33 cellular contexts compared by ENCODE assay signal in genomic region chr1:214898718-214899117, GRCh38.
"Had no signal": no experiment of that assay in that cellular context is flagged by ENCODE, and none has a peak within 500 bp of the region (broad histone marks: within the 10 kb centered on the region; RNA-seq: fewer than 3 reads in every experiment).

No MANE protein-coding gene starts in this region.

- H3K27ac ChIP-seq: adrenal gland, body of pancreas, brain microvascular endothelial cell, breast epithelium, VCaP had no signal

- H3K9me3 ChIP-seq: adrenal gland, body of pancreas, breast epithelium had no signal

- H3K36me3 ChIP-seq: adrenal gland, brain microvascular endothelial cell, breast epithelium had no signal

- H3K4me1 Mint-ChIP-seq: activated B cell treated with CpG ODN at 0.5 μM for 24 hours; activated CD4-positive, alpha-beta T cell treated with anti-CD3 and anti-CD28 coated beads, Interleukin-2, amount 10 ng/mL, durations not matched to agents 24 days and 14 days; activated CD8-positive, alpha-beta memory T cell treated with anti-CD3 and anti-CD28 coated beads, Interleukin-2, amount 10 ng/mL, durations not matched to agents 7 days and 5 days; activated naive CD4-positive, alpha-beta T cell treated with anti-CD3 and anti-CD28 coated beads, Interleukin-2, amount 10 ng/mL, durations not matched to agents 7 days and 5 days; activated naive CD4-positive, alpha-beta T cell treated with anti-CD3 and anti-CD28 coated beads, Interleukin-2, amount 50 U/mL, for 24 hours; activated naive CD8-positive, alpha-beta T cell treated with anti-CD3 and anti-CD28 coated beads for 36 hours had no signal

- H3K36me3 Mint-ChIP-seq: activated CD4-positive, alpha-beta memory T cell treated with anti-CD3 and anti-CD28 coated beads for 36 hours; activated CD8-positive, alpha-beta memory T cell treated with anti-CD3 and anti-CD28 coated beads, Interleukin-2, amount 10 ng/mL, durations not matched to agents 7 days and 5 days; activated naive CD4-positive, alpha-beta T cell treated with anti-CD3 and anti-CD28 coated beads, Interleukin-2, amount 10 ng/mL, durations not matched to agents 7 days and 5 days; activated naive CD4-positive, alpha-beta T cell treated with anti-CD3 and anti-CD28 coated beads, Interleukin-2, amount 50 U/mL, for 24 hours; activated naive CD8-positive, alpha-beta T cell treated with anti-CD3 and anti-CD28 coated beads for 36 hours had no signal

- H3K27me3 ChIP-seq: adrenal gland, body of pancreas, brain microvascular endothelial cell, breast epithelium had no signal

- H3K27ac Mint-ChIP-seq: activated B cell treated with CpG ODN at 0.5 μM for 24 hours; activated CD4-positive, alpha-beta memory T cell treated with anti-CD3 and anti-CD28 coated beads for 36 hours; activated CD4-positive, alpha-beta T cell treated with anti-CD3 and anti-CD28 coated beads, Interleukin-2, amount 10 ng/mL, durations not matched to agents 24 days and 14 days; activated CD8-positive, alpha-beta memory T cell treated with anti-CD3 and anti-CD28 coated beads, Interleukin-2, amount 10 ng/mL, durations not matched to agents 7 days and 5 days; activated CD8-positive, alpha-beta T cell treated with anti-CD3 and anti-CD28 coated beads for 36 hours; activated naive CD4-positive, alpha-beta T cell treated with anti-CD3 and anti-CD28 coated beads, Interleukin-2, amount 10 ng/mL, durations not matched to agents 7 days and 5 days; activated naive CD4-positive, alpha-beta T cell treated with anti-CD3 and anti-CD28 coated beads, Interleukin-2, amount 50 U/mL, for 24 hours; activated naive CD8-positive, alpha-beta T cell treated with anti-CD3 and anti-CD28 coated beads for 36 hours; activated T-cell treated with anti-CD3 and anti-CD28 coated beads, Interleukin-2, amount 50 U/mL, for 24 hours; activated T-helper 2 cell treated with anti-CD3 and anti-CD28 coated beads, Interferon-gamma antibody, Interleukin-2, Interleukin-4, amounts not matched to agents 10 μg/mL and 5 μg/mL and 100 μg/mL, durations not matched to agents 14 hours and 24 hours and 36 hours; T-helper 1 cell treated with Interleukin-12 subunit alpha and Interleukin-12 subunit beta and Interleukin-4 antibody, amounts not matched to agents 30 μg/mL and 1 μg/mL, for 36 hours; T-helper 2 cell treated with Interferon-gamma antibody and Interleukin-4, amounts not matched to agents 5 μg/mL and 100 μg/mL, for 36 hours had no signal

- H3K9me3 Mint-ChIP-seq: activated B cell treated with CpG ODN at 0.5 μM for 24 hours; activated CD4-positive, alpha-beta memory T cell treated with anti-CD3 and anti-CD28 coated beads for 36 hours; activated CD4-positive, alpha-beta T cell treated with anti-CD3 and anti-CD28 coated beads, Interleukin-2, amount 10 ng/mL, durations not matched to agents 24 days and 14 days; activated CD8-positive, alpha-beta T cell treated with anti-CD3 and anti-CD28 coated beads for 36 hours; activated naive CD4-positive, alpha-beta T cell treated with anti-CD3 and anti-CD28 coated beads, Interleukin-2, amount 10 ng/mL, durations not matched to agents 7 days and 5 days; activated naive CD4-positive, alpha-beta T cell treated with anti-CD3 and anti-CD28 coated beads, Interleukin-2, amount 50 U/mL, for 24 hours; activated naive CD8-positive, alpha-beta T cell treated with anti-CD3 and anti-CD28 coated beads for 36 hours; activated T-cell treated with anti-CD3 and anti-CD28 coated beads, Interleukin-2, amount 50 U/mL, for 24 hours; activated T-helper 2 cell treated with anti-CD3 and anti-CD28 coated beads, Interferon-gamma antibody, Interleukin-2, Interleukin-4, amounts not matched to agents 10 μg/mL and 5 μg/mL and 100 μg/mL, durations not matched to agents 14 hours and 24 hours and 36 hours; T-helper 1 cell treated with Interleukin-12 subunit alpha and Interleukin-12 subunit beta and Interleukin-4 antibody, amounts not matched to agents 30 μg/mL and 1 μg/mL, for 36 hours; T-helper 2 cell treated with Interferon-gamma antibody and Interleukin-4, amounts not matched to agents 5 μg/mL and 100 μg/mL, for 36 hours had no signal

- H3K4me3 ChIP-seq: adrenal gland, body of pancreas, breast epithelium had no signal

- H3K4me3 Mint-ChIP-seq: activated B cell treated with CpG ODN at 0.5 μM for 24 hours; activated CD4-positive, alpha-beta memory T cell treated with anti-CD3 and anti-CD28 coated beads for 36 hours; activated CD4-positive, alpha-beta T cell treated with anti-CD3 and anti-CD28 coated beads, Interleukin-2, amount 10 ng/mL, durations not matched to agents 24 days and 14 days; activated CD8-positive, alpha-beta memory T cell treated with anti-CD3 and anti-CD28 coated beads, Interleukin-2, amount 10 ng/mL, durations not matched to agents 7 days and 5 days; activated CD8-positive, alpha-beta T cell treated with anti-CD3 and anti-CD28 coated beads for 36 hours; activated naive CD4-positive, alpha-beta T cell treated with anti-CD3 and anti-CD28 coated beads, Interleukin-2, amount 10 ng/mL, durations not matched to agents 7 days and 5 days; activated naive CD4-positive, alpha-beta T cell treated with anti-CD3 and anti-CD28 coated beads, Interleukin-2, amount 50 U/mL, for 24 hours; activated naive CD8-positive, alpha-beta T cell treated with anti-CD3 and anti-CD28 coated beads for 36 hours; activated T-cell treated with anti-CD3 and anti-CD28 coated beads, Interleukin-2, amount 50 U/mL, for 24 hours; T-helper 1 cell treated with Interleukin-12 subunit alpha and Interleukin-12 subunit beta and Interleukin-4 antibody, amounts not matched to agents 30 μg/mL and 1 μg/mL, for 36 hours; T-helper 2 cell treated with Interferon-gamma antibody and Interleukin-4, amounts not matched to agents 5 μg/mL and 100 μg/mL, for 36 hours had no signal

- DNase-seq: activated B cell treated with CpG ODN at 0.5 μM for 24 hours; activated CD4-positive, alpha-beta memory T cell treated with anti-CD3 and anti-CD28 coated beads for 36 hours; activated CD4-positive, alpha-beta T cell treated with anti-CD3 and anti-CD28 coated beads for 4 hours; activated CD4-positive, alpha-beta T cell treated with anti-CD3 and anti-CD28 coated beads, Interleukin-2, amount 10 ng/mL, durations not matched to agents 24 days and 14 days; activated CD4-positive, alpha-beta T cell treated with anti-CD3 and anti-CD28 coated beads, Interleukin-2, amount 50 U/mL, for 1 hour; activated CD4-positive, alpha-beta T cell treated with anti-CD3 and anti-CD28 coated beads, Interleukin-2, amount 50 U/mL, for 4 hours; activated CD4-positive, CD25-positive, alpha-beta regulatory T cell treated with anti-CD3 and anti-CD28 coated beads, Interleukin-2, amount 50 U/mL, for 72 hours; activated CD8-positive, alpha-beta memory T cell treated with anti-CD3 and anti-CD28 coated beads for 24 hours; activated CD8-positive, alpha-beta memory T cell treated with anti-CD3 and anti-CD28 coated beads, Interleukin-2, amount 10 ng/mL, durations not matched to agents 7 days and 5 days; activated CD8-positive, alpha-beta memory T cell treated with anti-CD3 and anti-CD28 coated beads, Interleukin-2, amount 50 U/mL, for 48 hours; activated CD8-positive, alpha-beta T cell treated with anti-CD3 and anti-CD28 coated beads for 36 hours; activated effector memory CD4-positive, alpha-beta T cell treated with Interleukin-2 at 50 U/mL for 16 hours; activated gamma-delta T cell; activated naive CD4-positive, alpha-beta T cell treated with anti-CD3 and anti-CD28 coated beads, Interleukin-2, amount 10 ng/mL, durations not matched to agents 7 days and 5 days; activated naive CD4-positive, alpha-beta T cell treated with Interleukin-2 at 50 U/mL for 16 hours; activated naive CD8-positive, alpha-beta T cell treated with anti-CD3 and anti-CD28 coated beads for 36 hours; activated T-cell treated with anti-CD3 and anti-CD28 coated beads, Interleukin-2, amount 50 U/mL, for 24 hours; activated T-cell treated with anti-CD3 and anti-CD28 coated beads, Interleukin-2, amount 50 U/mL, for 48 hours; adrenal gland; amniotic stem cell; aorta; body of pancreas; brain microvascular endothelial cell; central memory CD4-positive, alpha-beta T cell; T-helper 2 cell; T-helper 9 cell had no signal

- H3K27me3 Mint-ChIP-seq: activated B cell treated with CpG ODN at 0.5 μM for 24 hours; activated CD4-positive, alpha-beta T cell treated with anti-CD3 and anti-CD28 coated beads, Interleukin-2, amount 10 ng/mL, durations not matched to agents 24 days and 14 days; activated CD8-positive, alpha-beta memory T cell treated with anti-CD3 and anti-CD28 coated beads, Interleukin-2, amount 10 ng/mL, durations not matched to agents 7 days and 5 days; activated naive CD4-positive, alpha-beta T cell treated with anti-CD3 and anti-CD28 coated beads, Interleukin-2, amount 10 ng/mL, durations not matched to agents 7 days and 5 days; activated naive CD4-positive, alpha-beta T cell treated with anti-CD3 and anti-CD28 coated beads, Interleukin-2, amount 50 U/mL, for 24 hours had no signal

- ATAC-seq: activated CD8-positive, alpha-beta memory T cell treated with anti-CD3 and anti-CD28 coated beads, Interleukin-2, amount 10 ng/mL, durations not matched to agents 7 days and 5 days; activated CD8-positive, alpha-beta T cell treated with anti-CD3 and anti-CD28 coated beads for 36 hours; body of pancreas had no signal

- FAIRE-seq: TTC549 had no signal

- H3K4me1 ChIP-seq: adrenal gland, body of pancreas, breast epithelium had no signal
